1 cellular context compared by ENCODE assay signal in the genomic region with DNA sequence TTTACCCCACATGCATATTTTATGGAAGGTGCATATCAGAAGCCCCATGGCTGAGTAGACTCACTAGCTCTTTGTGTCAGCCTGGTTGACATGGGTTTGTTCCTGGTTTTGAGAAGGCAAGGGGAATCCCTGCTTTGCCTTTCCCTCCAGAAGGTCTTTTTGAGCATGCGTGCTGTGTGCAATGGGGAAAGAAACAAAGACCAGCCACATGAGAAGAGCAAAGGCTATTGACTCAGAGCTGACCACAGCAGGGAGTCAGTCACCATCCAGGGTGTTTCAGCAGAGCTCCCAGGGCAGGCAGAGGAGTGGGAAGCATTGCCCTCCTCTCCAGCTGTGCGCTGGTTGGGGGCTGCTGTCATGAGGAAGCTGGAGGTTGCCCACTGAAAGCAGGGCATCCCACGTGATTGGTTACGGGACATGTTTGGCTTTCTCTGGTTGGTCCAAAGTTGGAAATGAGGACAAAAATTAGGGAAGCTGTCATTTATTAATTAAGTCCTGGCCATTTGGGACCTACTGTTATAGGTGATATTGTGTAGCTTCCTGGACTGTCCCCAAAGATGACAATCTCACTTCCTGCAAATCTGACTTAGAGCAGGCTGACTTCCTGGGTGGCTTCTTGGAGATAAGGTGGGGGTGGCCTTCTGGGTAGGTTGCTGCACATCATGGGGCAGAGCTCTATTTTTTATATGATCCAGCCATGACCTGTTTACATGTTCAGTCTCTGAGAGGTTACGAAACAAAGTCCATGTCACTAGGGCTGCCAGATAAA.
TF ChIP-seq lines count a peak whose summit lies in the region.

No MANE protein-coding gene starts in this region.

TF ChIP-seq in GM12878, 131 proteins besides CTCF, POLR2A, EP300 and RAD21:
- TF ChIP-seq STAT3 (IDR thresholded peaks at IDR 0.05; ENCODE audit: low read depth, low read length): no peak
- TF ChIP-seq BHLHE40 (IDR thresholded peaks at IDR 0.05; ENCODE audit: borderline replicate concordance in 1 of 2, low read depth in 2 of 2, low read length in 1 of 2): peak in 1 of 2 experiments; percentile 9; a peak in 1 of 4 replicates
- TF ChIP-seq CHD4 (IDR thresholded peaks at IDR 0.05): no peak
- no peak for TF ChIP-seq WRNIP1 (IDR thresholded peaks at IDR 0.05; ENCODE audit: borderline replicate concordance, low read depth, low read length)
- peak; percentile 47 for TF ChIP-seq RUNX3 (IDR thresholded peaks at IDR 0.05; ENCODE audit: low read length)
- TF ChIP-seq BCL11A (IDR thresholded peaks at IDR 0.05; ENCODE audit: low read depth, low read length): no peak
- no peak for TF ChIP-seq ZNF274 (IDR thresholded peaks at IDR 0.05; ENCODE audit: insufficient read depth, insufficient read length)
- TF ChIP-seq CHD2 (IDR thresholded peaks at IDR 0.05; ENCODE audit: borderline replicate concordance, low read depth, low read length): no peak
- TF ChIP-seq TAF1 (IDR thresholded peaks at IDR 0.05; ENCODE audit: borderline replicate concordance, low read depth, low read length): no peak
